Comparison of ENCODE assay signal across 1 cellular context in genomic region chr18:11859903-11860407, GRCh38.
TF ChIP-seq lines count a peak whose summit lies in the region.

No MANE protein-coding gene starts in this region.

TF ChIP-seq in K562, 482 proteins besides CTCF, POLR2A, EP300 and RAD21:
- peak; percentile 94 for TF ChIP-seq JUND (IDR thresholded peaks at IDR 0.05; ENCODE audit: borderline replicate concordance, low read depth, low read length)
- TF ChIP-seq JUND (tag; IDR thresholded peaks at IDR 0.05; ENCODE audit: borderline replicate concordance, low read depth, low read length), result peak; percentile 81; the same call in 2 of the 3 replicates
- TF ChIP-seq ETV5 (CRISPR knock-in tag; IDR thresholded peaks at IDR 0.05; ENCODE audit: low read depth), result no peak
- TF ChIP-seq PHF21A (IDR thresholded peaks at IDR 0.05; ENCODE audit: borderline replicate concordance, low read depth), result no peak
- no peak for TF ChIP-seq RBM25 (IDR thresholded peaks at IDR 0.05; ENCODE audit: low read depth, low read length, severe bottlenecking)
- TF ChIP-seq CHD2 (IDR thresholded peaks at IDR 0.05; ENCODE audit: low read depth, low read length), result no peak
- TF ChIP-seq MCM2 (IDR thresholded peaks at IDR 0.05; ENCODE audit: low read depth), result no peak
- peak; percentile 77 for TF ChIP-seq CREM (IDR thresholded peaks at IDR 0.05; ENCODE audit: low read depth)
- TF ChIP-seq MEIS2 (IDR thresholded peaks at IDR 0.05; ENCODE audit: partially characterized antibody), result peak; percentile 33
- TF ChIP-seq MAZ (CRISPR knock-in tag; conservative IDR thresholded peaks at IDR 0.05 in 1 of 2, IDR thresholded peaks at IDR 0.05 in 1 of 2), result 0 out of 4 replicates have a peak, but pooled peaks of 1 of the 2 experiments have one; percentile 15
- no peak for TF ChIP-seq PHB (CRISPR knock-in tag; IDR thresholded peaks at IDR 0.05)
- TF ChIP-seq FOS (IDR thresholded peaks at IDR 0.05; ENCODE audit: extremely low read depth, insufficient read length), result peak; percentile 36
- TF ChIP-seq ARID1B (IDR thresholded peaks at IDR 0.05), result peak; percentile 63
- TF ChIP-seq TRIM28 (IDR thresholded peaks at IDR 0.05), result no peak
- TF ChIP-seq ZNF175 (CRISPR knock-in tag; IDR thresholded peaks at IDR 0.05; ENCODE audit: low read depth), result 0 out of 2 replicates have a peak, but pooled peaks have one; percentile 30
- TF ChIP-seq NEUROD1 (IDR thresholded peaks at IDR 0.05; ENCODE audit: borderline replicate concordance, low read depth, low read length, partially characterized antibody), result no peak
- peak; percentile 78; the same call in 1 of the 2 replicates for TF ChIP-seq EHMT2 (IDR thresholded peaks at IDR 0.05)
- peak; percentile 21; the same call in 1 of the 2 replicates for TF ChIP-seq SOX6 (IDR thresholded peaks at IDR 0.05)
- TF ChIP-seq CBFB (CRISPR knock-in tag; IDR thresholded peaks at IDR 0.05), result no peak
- peak; percentile 88 for TF ChIP-seq ATF3 (IDR thresholded peaks at IDR 0.05)
- TF ChIP-seq ATF3 (CRISPR knock-in tag; conservative IDR thresholded peaks at IDR 0.05), result no peak
- peak; percentile 90 for TF ChIP-seq FOSL1 (tag; conservative IDR thresholded peaks at IDR 0.05)
- peak; percentile 63; the same call in 1 of the 2 replicates for TF ChIP-seq SMARCE1 (IDR thresholded peaks at IDR 0.05)
- TF ChIP-seq SMARCA4 (IDR thresholded peaks at IDR 0.05), result peak; percentile 49
- TF ChIP-seq NR2C1 (IDR thresholded peaks at IDR 0.05), result no peak
- TF ChIP-seq NR2C1 (tag; IDR thresholded peaks at IDR 0.05), result 0 out of 2 replicates have a peak, but pooled peaks have one; percentile 10
- TF ChIP-seq PYGO2 (tag; IDR thresholded peaks at IDR 0.05), result no peak
- TF ChIP-seq JUN (IDR thresholded peaks at IDR 0.05; ENCODE audit: borderline replicate concordance, low read depth, low read length), result peak; percentile 87
- TF ChIP-seq JUN (CRISPR knock-in tag; IDR thresholded peaks at IDR 0.05; ENCODE audit: borderline replicate concordance), result no peak
- 0 out of 2 replicates have a peak, but pooled peaks have one; percentile 17 for TF ChIP-seq SMAD4 (CRISPR knock-in tag; conservative IDR thresholded peaks at IDR 0.05)
- peak; percentile 15; the same call in 1 of the 2 replicates for TF ChIP-seq CBFA2T3 (IDR thresholded peaks at IDR 0.05)
- TF ChIP-seq DPF2 (IDR thresholded peaks at IDR 0.05), result peak; percentile 58; the same call in 1 of the 2 replicates
- peak; percentile 42; the same call in 1 of the 2 replicates for TF ChIP-seq DMBX1 (CRISPR knock-in tag; IDR thresholded peaks at IDR 0.05; ENCODE audit: borderline replicate concordance)
- TF ChIP-seq DEAF1 (CRISPR knock-in tag; IDR thresholded peaks at IDR 0.05), result no peak
TF ChIP-seq in K562: peak in this region for 19.
